7 cellular contexts compared by ENCODE assay signal in the genomic region with DNA sequence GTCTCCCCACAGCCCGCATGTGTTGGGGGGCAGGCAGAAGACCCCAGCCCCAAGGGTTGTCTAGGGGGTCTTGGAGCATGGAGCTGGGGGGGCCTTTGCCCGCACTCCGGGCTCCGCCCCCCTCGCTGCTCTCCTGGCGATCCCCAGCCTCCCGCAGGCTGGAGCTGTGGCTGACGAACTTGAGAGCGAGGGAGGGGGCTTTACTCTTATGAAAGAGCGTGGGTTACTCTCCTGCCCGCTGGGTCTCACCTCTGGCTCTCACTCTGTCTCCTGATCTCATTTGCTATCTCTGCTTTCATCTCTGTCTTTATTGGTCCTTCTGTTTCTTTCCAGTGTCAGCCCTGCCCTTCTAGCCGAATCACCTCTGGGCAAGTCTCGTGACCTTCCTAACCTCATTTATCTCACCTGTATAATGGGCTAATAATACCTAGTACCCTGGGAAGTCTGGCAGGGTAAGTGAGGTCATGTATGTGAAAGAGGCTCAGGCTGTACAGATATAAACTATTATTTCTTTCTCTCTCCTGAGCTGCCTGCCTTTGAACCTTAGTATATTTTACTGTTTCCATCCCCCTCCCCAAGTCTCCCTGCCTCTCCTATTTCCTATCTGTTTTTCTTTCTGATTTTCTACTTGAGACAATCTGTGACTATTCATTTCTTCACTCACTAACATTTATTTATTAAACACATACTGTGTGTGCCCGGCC. TPM values are rescaled to one million over a fixed set of nuclear protein-coding genes. Genes with fewer than 3 reads are reported as not detected.
DNase-seq lines count a peak whose midpoint lies in the region; TF ChIP-seq lines count a peak whose summit lies in the region.

No MANE protein-coding gene starts in this region.

- H3K27ac ChIP-seq in HUES6 (ENCODE audit: low read depth, low read length) (peak overlapping the region; percentile 63; the same call in 1 of the 2 replicates), WERI-Rb-1 (peak overlapping the region; percentile 86), trophoblast cell (ENCODE audit: low read depth, low read length) (peak overlapping the region; percentile 84)

- peak overlapping the region; percentile 74 for H3K18ac ChIP-seq in trophoblast cell (ENCODE audit: low read length)

- H3K9me3 ChIP-seq in HUES6 (ENCODE audit: control insufficient read depth, insufficient read depth, low read depth, low read length), result no peaks in the 10 kb centered on the region
- no peaks in the 10 kb centered on the region for H3K9me3 ChIP-seq in WERI-Rb-1 (ENCODE audit: severe bottlenecking)
- H3K9me3 ChIP-seq in trophoblast cell (ENCODE audit: insufficient read depth, low read depth, low read length), result no peaks in the 10 kb centered on the region

- peak overlapping the region; percentile 53 for H4K8ac ChIP-seq in trophoblast cell (ENCODE audit: low read depth, low read length)

- peak overlapping the region; percentile 38 for H2BK5ac ChIP-seq in trophoblast cell (ENCODE audit: low read depth, low read length, poor library complexity)

- no peak overlapping the region for H2BK12ac ChIP-seq in trophoblast cell (ENCODE audit: low read length)

- no CpG with 5 or more reads among the region's 14 CpGs for WGBS in trophoblast cell (ENCODE audit: extremely low coverage, insufficient coverage, insufficient read length)

- H3K4me3 ChIP-seq in GM08714 (ENCODE audit: low read length) (peak overlapping the region; percentile 79), HUES6 (ENCODE audit: low read depth, low read length) (peak overlapping the region; percentile 89), WERI-Rb-1 (ENCODE audit: low read depth, low read length) (peak overlapping the region; percentile 60), trophoblast cell (ENCODE audit: low read depth, low read length) (peak overlapping the region; percentile 95)

- H3K27me3 ChIP-seq in HUES6 (ENCODE audit: control insufficient read depth, insufficient read depth, low read length) (peaks cover 6% of the 10 kb centered on the region), WERI-Rb-1 (ENCODE audit: insufficient read depth, low read depth, severe bottlenecking) (no peaks in the 10 kb centered on the region), trophoblast cell (ENCODE audit: insufficient read depth, low read length) (no peaks in the 10 kb centered on the region)

- H3K14ac ChIP-seq in trophoblast cell (ENCODE audit: low read length), result peak overlapping the region; percentile 29

- DNase-seq in WERI-Rb-1, result peak; percentile 89
- peak; percentile 51 for DNase-seq in glomerular visceral epithelial cell (ENCODE audit: extremely low spot score)
- DNase-seq in trophoblast cell, result peak; percentile 66 to 67
- no peak for DNase-seq in LoVo (ENCODE audit: low spot score)
- no peak for DNase-seq in hypothalamus (lab: John Stamatoyannopoulos, UW)

- H3K36me3 ChIP-seq in HUES6 (ENCODE audit: control insufficient read depth, insufficient read depth, low read length) (peaks cover 26% of the 10 kb centered on the region), WERI-Rb-1 (peaks cover 23% of the 10 kb centered on the region), trophoblast cell (ENCODE audit: control insufficient read depth in 1 of 2, insufficient read depth in 2 of 2, low read length in 2 of 2) (peaks cover 19 to 22% of the 10 kb centered on the region in 2 experiments)

- H3K9ac ChIP-seq in HUES6 (ENCODE audit: low read length) (peak overlapping the region; percentile 73), trophoblast cell (ENCODE audit: low read length) (peak overlapping the region; percentile 77)

- peak overlapping the region; percentile 56 for H2AFZ ChIP-seq in trophoblast cell (ENCODE audit: insufficient read depth, low read length, poor library complexity)

- peak overlapping the region; percentile 82 for H3K4ac ChIP-seq in trophoblast cell (ENCODE audit: low read depth, low read length)

- H3K23ac ChIP-seq in trophoblast cell (ENCODE audit: low read length), result no peak overlapping the region

- H4K91ac ChIP-seq in trophoblast cell (ENCODE audit: low read depth, low read length), result peak overlapping the region; percentile 82

- H4K12ac ChIP-seq in trophoblast cell (ENCODE audit: low read depth, low read length), result peak overlapping the region; percentile 56

- H3K4me1 ChIP-seq in HUES6 (ENCODE audit: control insufficient read depth, insufficient read depth, low read length) (peaks cover 31% of the 10 kb centered on the region), trophoblast cell (ENCODE audit: control insufficient read depth in 1 of 2, insufficient read depth in 2 of 2, low read length in 2 of 2) (peaks cover 7 to 12% of the 10 kb centered on the region in 2 experiments)

- peaks cover 5% of the 10 kb centered on the region for H3K79me2 ChIP-seq in trophoblast cell (ENCODE audit: control insufficient read depth, insufficient read depth, low read length, poor library complexity)

- peaks cover 6% of the 10 kb centered on the region for H3K79me1 ChIP-seq in trophoblast cell (ENCODE audit: low read length)

- H3K4me2 ChIP-seq in trophoblast cell (ENCODE audit: low read length), result peak overlapping the region; percentile 77

- TF ChIP-seq CTCF in WERI-Rb-1 (IDR thresholded peaks at IDR 0.05; ENCODE audit: low read depth, low read length), result peak; percentile 5; the same call in 1 of the 2 replicates

- H2AK5ac ChIP-seq in trophoblast cell (ENCODE audit: low read length), result peak overlapping the region; percentile 26

- H2BK120ac ChIP-seq in trophoblast cell (ENCODE audit: insufficient read depth, low read length, poor library complexity), result peak overlapping the region; percentile 49

RNA-seq across cellular contexts. Expression of a gene that starts 0.7 kb away (rescaled TPM):
- polyA plus RNA-seq in trophoblast cell (2013), result 16.4 and 16.6 TPM in 2 replicates

RNA-seq across cellular contexts. Expression of a gene that starts 13.1 kb away (rescaled TPM):
- 16.6 and 17.0 TPM in 2 replicates for polyA plus RNA-seq in trophoblast cell (2013)

RNA-seq across cellular contexts. Expression of a gene that starts 14.4 kb away (rescaled TPM):
- polyA plus RNA-seq in trophoblast cell (2013), result 2.5 and 2.7 TPM in 2 replicates

RNA-seq across cellular contexts. Expression of a gene that starts 30.6 kb away (rescaled TPM):
- polyA plus RNA-seq in trophoblast cell (2013), result 0.22 and 0.26 TPM in 2 replicates

RNA-seq across cellular contexts. Expression of a gene that starts 30.7 kb away (rescaled TPM):
- 0.55 and 0.56 TPM in 2 replicates for polyA plus RNA-seq in trophoblast cell (2013)

Comparison
In these comparisons a context has a peak if more than half of its experiments do, and no peak if none do; other contexts are left out.
1. DNase-seq: peak in WERI-Rb-1 (single experiment), glomerular visceral epithelial cell (single experiment) and trophoblast cell (2 of 2); none in LoVo (single experiment) and hypothalamus (0 of 51).
2. Peak in every context shown above with its lines, with median percentiles within 50 percentile points of each other: H3K4me3 ChIP-seq and H3K27ac ChIP-seq.